In genomic region chr5:34859253-34859652, GRCh38 we compare ENCODE assay signal across 26 cellular contexts. TPM values are rescaled to one million over a fixed set of nuclear protein-coding genes. Genes with fewer than 3 reads are reported as not detected.
A peak's percentile ranks its signal among the peaks of the same experiment; 100 is the strongest.
DNase-seq lines count a peak whose midpoint lies in the region; ATAC-seq, FAIRE-seq and TF ChIP-seq lines count a peak whose summit lies in the region.
"Had no signal": no experiment of that assay in that cellular context is flagged by ENCODE, and none has a peak within 500 bp of the region (broad histone marks: within the 10 kb centered on the region; RNA-seq: fewer than 3 reads in every experiment).

No MANE protein-coding gene starts in this region.

- no peak overlapping the region for H3K4me3 Mint-ChIP-seq in mesothelial cell of epicardium
- H3K4me3 Mint-ChIP-seq in activated T-helper 1 cell treated with anti-CD3 and anti-CD28 coated beads, Interleukin-12 subunit alpha, Interleukin-12 subunit beta, Interleukin-2, Interleukin-4 antibody, amounts not matched to agents 30 ng/mL and 10 ng/mL and 1 ng/mL, durations not matched to agents 14 hours and 24 hours and 36 hours, result no peak overlapping the region
- H3K4me3 Mint-ChIP-seq: B cell; CD4-positive, CD25-positive, alpha-beta regulatory T cell; CD8-positive, alpha-beta T cell; HFFc6 had no signal

- H3K9me3 ChIP-seq in HepG2 (ENCODE audit: low read length) (no peaks in the 10 kb centered on the region), right lobe of liver (no peaks in the 10 kb centered on the region), small intestine (ENCODE audit: control insufficient read depth, low read depth) (no peaks in the 10 kb centered on the region), testis (no peaks in the 10 kb centered on the region), thyroid gland (no peaks in the 10 kb centered on the region)
- H3K9me3 ChIP-seq: BLaER1, HAP-1 had no signal

- no peaks in the 10 kb centered on the region for H4K20me1 ChIP-seq in HepG2 (ENCODE audit: insufficient read depth, low read length)
- H4K20me1 ChIP-seq: BLaER1 had no signal

- BruUV-seq in HepG2 (replicated peaks; lab: Mats Ljungman, UMichigan), result no TSS peak

- no peaks in the 10 kb centered on the region for H3K9me3 Mint-ChIP-seq in mesothelial cell of epicardium
- no peaks in the 10 kb centered on the region for H3K9me3 Mint-ChIP-seq in activated T-helper 1 cell treated with anti-CD3 and anti-CD28 coated beads, Interleukin-12 subunit alpha, Interleukin-12 subunit beta, Interleukin-2, Interleukin-4 antibody, amounts not matched to agents 30 ng/mL and 10 ng/mL and 1 ng/mL, durations not matched to agents 14 hours and 24 hours and 36 hours
- H3K9me3 Mint-ChIP-seq: CD8-positive, alpha-beta T cell; HFFc6 had no signal

- POLR2A ChIA-PET in HepG2 (lab: Yijun Ruan, JAX), result no interaction called here

- CTCF ChIA-PET in HepG2 (lab: Yijun Ruan, JAX; ENCODE audit: low intra/inter-chr PET ratio, low total read pairs), result no interaction called here

- no peaks in the 10 kb centered on the region for H3K79me2 ChIP-seq in HepG2 (ENCODE audit: insufficient read depth, low read length)

- H3K4me3 ChIP-seq in HepG2 (replicated peaks in 1 of 3; ENCODE audit: insufficient read depth in 1 of 3, low read depth in 2 of 3, low read length in 3 of 3) (no peak overlapping the region), right lobe of liver (no peak overlapping the region), small intestine (ENCODE audit: low read depth in 1 of 2, low read length in 2 of 2) (no peak overlapping the region), testis (no peak overlapping the region), thyroid gland (replicated peaks in 1 of 3) (no peak overlapping the region)
- H3K4me3 ChIP-seq: BLaER1, GM12878, HAP-1 had no signal

- FAIRE-seq in HepG2 (lab: Jason Lieb, UNC) (no peak), small intestine (lab: Jason Lieb, UNC) (no peak)
- FAIRE-seq: A204.1, D721Med, GM12878, GM19239, H54 had no signal

- no peak overlapping the region for H2AFZ ChIP-seq in HepG2 (ENCODE audit: low read length)

- H3K4me2 ChIP-seq in HepG2 (ENCODE audit: low read depth, low read length), result no peak overlapping the region
- H3K4me2 ChIP-seq: BLaER1 had no signal

- intact Hi-C loops in HepG2 (cut with micrococcal nuclease; ENCODE audit: unreplicated experiment) (no loop called here), right lobe of liver (cut with DNase I) (no loop called here), testis (cut with DNase I; ENCODE audit: low total_unique reads) (no loop called here), thyroid gland (cut with DNase I) (no loop called here)
- intact Hi-C loops in activated T-helper 1 cell treated with anti-CD3 and anti-CD28 coated beads, Interleukin-12 subunit alpha, Interleukin-12 subunit beta, Interleukin-2, Interleukin-4 antibody, amounts not matched to agents 30 ng/mL and 10 ng/mL and 1 ng/mL, durations not matched to agents 14 hours and 24 hours and 36 hours (cut with micrococcal nuclease), result no loop called here

- TF ChIP-seq EP300 in HepG2 (IDR thresholded peaks at IDR 0.05; ENCODE audit: low read depth in 2 of 2, low read length in 2 of 2) (no peak), HepG2 (CRISPR knock-in tag; IDR thresholded peaks at IDR 0.05; ENCODE audit: borderline replicate concordance) (no peak)

- peaks cover 10% of the 10 kb centered on the region for H3K4me1 ChIP-seq in HepG2 (ENCODE audit: insufficient read depth, low read length)
- H3K4me1 ChIP-seq in right lobe of liver, result no peaks in the 10 kb centered on the region
- H3K4me1 ChIP-seq in small intestine (ENCODE audit: control insufficient read depth in 2 of 2, insufficient read depth in 1 of 2, low read depth in 1 of 2, low read length in 1 of 2), result no peaks in the 10 kb centered on the region
- H3K4me1 ChIP-seq in testis, result peaks cover 8% of the 10 kb centered on the region
- H3K4me1 ChIP-seq in thyroid gland, result no peaks in the 10 kb centered on the region

- peak overlapping the region; percentile 60 for H3K27ac Mint-ChIP-seq in mesothelial cell of epicardium
- no peak overlapping the region for H3K27ac Mint-ChIP-seq in activated T-helper 1 cell treated with anti-CD3 and anti-CD28 coated beads, Interleukin-12 subunit alpha, Interleukin-12 subunit beta, Interleukin-2, Interleukin-4 antibody, amounts not matched to agents 30 ng/mL and 10 ng/mL and 1 ng/mL, durations not matched to agents 14 hours and 24 hours and 36 hours
- H3K27ac Mint-ChIP-seq: B cell; CD8-positive, alpha-beta T cell; HFFc6 had no signal

- ATAC-seq in HepG2, result no peak
- no peak for ATAC-seq in right lobe of liver
- ATAC-seq: CD8-positive, alpha-beta T cell; GM12878 had no signal

- H3K36me3 Mint-ChIP-seq in mesothelial cell of epicardium, result no peaks in the 10 kb centered on the region
- no peaks in the 10 kb centered on the region for H3K36me3 Mint-ChIP-seq in activated T-helper 1 cell treated with anti-CD3 and anti-CD28 coated beads, Interleukin-12 subunit alpha, Interleukin-12 subunit beta, Interleukin-2, Interleukin-4 antibody, amounts not matched to agents 30 ng/mL and 10 ng/mL and 1 ng/mL, durations not matched to agents 14 hours and 24 hours and 36 hours (ENCODE audit: low read depth)
- H3K36me3 Mint-ChIP-seq: CD4-positive, CD25-positive, alpha-beta regulatory T cell; CD8-positive, alpha-beta T cell had no signal

- in situ Hi-C loops in HepG2 (cut with HindIII; ENCODE audit: extremely low pct_ligation_motif_present, low pct_unique_long_range_greater_than_20kb), result no loop called here

- TF ChIP-seq RAD21 in HepG2 (CRISPR knock-in tag; IDR thresholded peaks at IDR 0.05), result no peak

- TF ChIP-seq POLR2A in HepG2 (IDR thresholded peaks at IDR 0.05; ENCODE audit: insufficient read depth in 1 of 2, low read depth in 2 of 2, low read length in 2 of 2), result no peak
- no peak for TF ChIP-seq POLR2A in right lobe of liver (IDR thresholded peaks at IDR 0.05)
- TF ChIP-seq POLR2A in testis (IDR thresholded peaks at IDR 0.05), result no peak
- TF ChIP-seq POLR2A in thyroid gland (IDR thresholded peaks at IDR 0.05), result no peak

- no peak overlapping the region for H3K9ac ChIP-seq in HepG2 (ENCODE audit: insufficient read depth, low read depth, low read length)
- H3K9ac ChIP-seq: BLaER1 had no signal

- no peaks in the 10 kb centered on the region for H3K36me3 ChIP-seq in HepG2 (replicated peaks in 1 of 2; ENCODE audit: control insufficient read depth in 1 of 2, insufficient read depth in 2 of 2, low read length in 2 of 2)
- no peaks in the 10 kb centered on the region for H3K36me3 ChIP-seq in right lobe of liver
- H3K36me3 ChIP-seq in small intestine (ENCODE audit: control insufficient read depth in 2 of 2, insufficient read depth in 2 of 2, low read length in 2 of 2), result no peaks in the 10 kb centered on the region
- H3K36me3 ChIP-seq in testis (ENCODE audit: low read depth, missing control alignments), result no peaks in the 10 kb centered on the region
- H3K36me3 ChIP-seq in thyroid gland, result no peaks in the 10 kb centered on the region
- H3K36me3 ChIP-seq: BLaER1, HAP-1 had no signal

- H3K27ac ChIP-seq in HepG2 (ENCODE audit: extremely low read length, insufficient read depth, low read length) (no peak overlapping the region), right lobe of liver (no peak overlapping the region), small intestine (ENCODE audit: low read depth in 1 of 2, low read length in 1 of 2) (no peak overlapping the region), testis (peak overlapping the region in 1 of 2 donors; percentile 5), thyroid gland (no peak overlapping the region)
- H3K27ac ChIP-seq: 22Rv1, BLaER1, C4-2B had no signal

- TF ChIP-seq CTCF in HepG2 (CRISPR knock-in tag; IDR thresholded peaks at IDR 0.05), result no peak
- TF ChIP-seq CTCF in right lobe of liver (IDR thresholded peaks at IDR 0.05), result no peak
- no peak for TF ChIP-seq CTCF in mesothelial cell of epicardium (IDR thresholded peaks at IDR 0.05; ENCODE audit: unreplicated experiment)
- TF ChIP-seq CTCF in testis (IDR thresholded peaks at IDR 0.05), result no peak
- TF ChIP-seq CTCF in thyroid gland (IDR thresholded peaks at IDR 0.05), result no peak

- H3K27me3 ChIP-seq in HepG2 (ENCODE audit: control insufficient read depth in 1 of 2, insufficient read depth in 2 of 2, low read length in 2 of 2) (no peaks in the 10 kb centered on the region; a peak in 1 of 5 replicates), right lobe of liver (no peaks in the 10 kb centered on the region), small intestine (ENCODE audit: control insufficient read depth in 2 of 2, insufficient read depth in 2 of 2, low read length in 2 of 2) (no peaks in the 10 kb centered on the region), testis (no peaks in the 10 kb centered on the region), thyroid gland (no peaks in the 10 kb centered on the region)
- H3K27me3 ChIP-seq: BLaER1 had no signal

- DNase-seq in HepG2 (ENCODE audit: low spot score) (peak; percentile 15), right lobe of liver (no peak), mesothelial cell of epicardium (ENCODE audit: low spot score in 2 of 2, unreplicated experiment in 2 of 2) (no peak), small intestine (peak; percentile 10), testis (no peak), SHP77 treated with DMSO at 0.1 percent for 48 hours (lab: John Stamatoyannopoulos, UW) (no peak), thyroid gland (no peak)
- no peak for DNase-seq in activated T-helper 1 cell treated with anti-CD3 and anti-CD28 coated beads, Interleukin-12 subunit alpha, Interleukin-12 subunit beta, Interleukin-2, Interleukin-4 antibody, amounts not matched to agents 30 ng/mL and 10 ng/mL and 1 ng/mL, durations not matched to agents 14 hours and 24 hours and 36 hours (ENCODE audit: low spot score)
- DNase-seq: CD4-positive, CD25-positive, alpha-beta regulatory T cell; CD8-positive, alpha-beta T cell; DMS 273 treated with DMSO at 0.1 percent for 48 hours; DMS79; EL; GDM1; GOT3; HFFc6 had no signal

- H3K4me1 Mint-ChIP-seq in mesothelial cell of epicardium, result peaks cover 26% of the 10 kb centered on the region
- H3K4me1 Mint-ChIP-seq in activated T-helper 1 cell treated with anti-CD3 and anti-CD28 coated beads, Interleukin-12 subunit alpha, Interleukin-12 subunit beta, Interleukin-2, Interleukin-4 antibody, amounts not matched to agents 30 ng/mL and 10 ng/mL and 1 ng/mL, durations not matched to agents 14 hours and 24 hours and 36 hours (ENCODE audit: low read depth), result no peaks in the 10 kb centered on the region
- H3K4me1 Mint-ChIP-seq: CD4-positive, CD25-positive, alpha-beta regulatory T cell had no signal

- H3K27me3 Mint-ChIP-seq in mesothelial cell of epicardium (ENCODE audit: low read depth), result no peaks in the 10 kb centered on the region
- peaks cover 8% of the 10 kb centered on the region for H3K27me3 Mint-ChIP-seq in activated T-helper 1 cell treated with anti-CD3 and anti-CD28 coated beads, Interleukin-12 subunit alpha, Interleukin-12 subunit beta, Interleukin-2, Interleukin-4 antibody, amounts not matched to agents 30 ng/mL and 10 ng/mL and 1 ng/mL, durations not matched to agents 14 hours and 24 hours and 36 hours (ENCODE audit: insufficient read depth)
- H3K27me3 Mint-ChIP-seq: B cell had no signal

- WGBS in HepG2 (ENCODE audit: low lambda C conversion rate), result 31% methylated on average over 4 of the region's 5 CpGs
- 58% methylated on average over 4 of the region's 5 CpGs for WGBS in right lobe of liver (ENCODE audit: insufficient coverage, low coverage, low lambda C conversion rate, missing lambda C conversion rate)
- WGBS in small intestine, 3 donors, result 45 to 57% (median 54%) methylated on average over 4 to 5 of the region's 5 CpGs
- WGBS in testis, 2 donors, result 77 to 96% methylated on average over 5 of the region's 5 CpGs
- 77 to 79% methylated on average over 5 of the region's 5 CpGs for WGBS in thyroid gland, 2 donors

RNA-seq across cellular contexts. Expression of gene TTC23L, which starts 20.3 kb away (rescaled TPM):
- 1.1 and 1.4 TPM in 2 replicates for total RNA-seq in HepG2 (2016; rRNA removed; fragmentation: Illumina TruSeq; extraction: Trizol)
- 0.62 and 1.3 TPM in 2 replicates for total RNA-seq in HepG2 (2016; cell fraction: cytosol; rRNA removed; fragmentation: Illumina TruSeq; extraction: Trizol; ENCODE audit: low read depth)
- total RNA-seq in HepG2 (2016; cell fraction: insoluble cytoplasmic fraction; rRNA removed; fragmentation: Illumina TruSeq; extraction: Trizol), result 0.80 and 1.2 TPM in 2 replicates
- total RNA-seq in HepG2 (2016; cell fraction: membrane; rRNA removed; fragmentation: Illumina TruSeq; extraction: Trizol), result 0.83 and 1.00 TPM in 2 replicates
- 1.2 and 2.1 TPM in 2 replicates for total RNA-seq in HepG2 (2016; cell fraction: nucleus; rRNA removed; fragmentation: Illumina TruSeq; extraction: Trizol)
- polyA plus RNA-seq in HepG2 (2011; rRNA removed), result 0.37 and 0.54 TPM in 2 replicates
- polyA plus RNA-seq in HepG2 (2011; cell fraction: cytosol; rRNA removed), result 0.15 and 0.39 TPM in 2 replicates
- polyA plus RNA-seq in HepG2 (2011; cell fraction: nucleus; rRNA removed), result 0.66 and 1.9 TPM in 2 replicates
- 0.44 and 0.87 TPM in 2 replicates for polyA plus RNA-seq in HepG2 (2012)
- 0.14 and 0.18 TPM in 2 replicates for polyA plus RNA-seq in HepG2 (2016; cell fraction: cytosol; fragmentation: Illumina TruSeq; extraction: Trizol; ENCODE audit: low read depth)
- 0.46 and 0.47 TPM in 2 replicates for polyA plus RNA-seq in HepG2 (2016; cell fraction: insoluble cytoplasmic fraction; fragmentation: Illumina TruSeq; extraction: Trizol; ENCODE audit: low read depth)
- polyA plus RNA-seq in HepG2 (2016; cell fraction: membrane; fragmentation: Illumina TruSeq; extraction: Trizol; ENCODE audit: low read depth), result 0.57 and 0.65 TPM in 2 replicates
- polyA plus RNA-seq in HepG2 (2016; cell fraction: nucleus; fragmentation: Illumina TruSeq; extraction: Trizol; ENCODE audit: insufficient read depth, low read depth), result 1.2 and 2.8 TPM in 2 replicates
- polyA minus RNA-seq in HepG2 (2011; rRNA and poly(A)+ RNA removed; ENCODE audit: low replicate concordance), result 0.26 TPM in 1 of 2 replicates, not detected in the other
- not detected in 2 replicates for polyA minus RNA-seq in HepG2 (2011; cell fraction: cytosol; rRNA and poly(A)+ RNA removed)
- 1.2 and 1.5 TPM in 2 replicates for polyA minus RNA-seq in HepG2 (2011; cell fraction: nucleus; rRNA and poly(A)+ RNA removed)
- total RNA-seq in right lobe of liver, result under 1 TPM in 2 of 6 experiments, not detected in 4; 0.15 to 0.51 TPM
- total RNA-seq in mesothelial cell of epicardium, result 2.4 to 2.7 TPM (median 2.6 TPM) in 3 replicates
- under 1 TPM in 1 of 3 donors, not detected in 2; 0.27 TPM for polyA plus RNA-seq in small intestine
- total RNA-seq in testis, result 10 to 100 TPM; 16.9 to 28.2 TPM
- 60.6 TPM for polyA plus RNA-seq in testis (ENCODE audit: insufficient read depth, low read depth, low replicate concordance)
- total RNA-seq in activated T-helper 1 cell treated with anti-CD3 and anti-CD28 coated beads, Interleukin-12 subunit alpha, Interleukin-12 subunit beta, Interleukin-2, Interleukin-4 antibody, amounts not matched to agents 30 ng/mL and 10 ng/mL and 1 ng/mL, durations not matched to agents 14 hours and 24 hours and 36 hours, result not detected in 2 replicates
- 1 to 10 TPM in 1 of 4 donors, under 1 TPM in 3; 0.45 to 7.1 (median 0.75) TPM for total RNA-seq in thyroid gland
- total RNA-seq: CD4-positive, CD25-positive, alpha-beta regulatory T cell; CD8-positive, alpha-beta T cell; HFFc6 had no signal
- polyA plus RNA-seq: CD4-positive, CD25-positive, alpha-beta regulatory T cell; GM12878 had no signal

RNA-seq across cellular contexts. Expression of gene RAD1, which starts 56.1 kb away (rescaled TPM):
- total RNA-seq in HepG2 (2016; rRNA removed; fragmentation: Illumina TruSeq; extraction: Trizol), result 39.1 and 51.0 TPM in 2 replicates
- 7.8 and 8.9 TPM in 2 replicates for total RNA-seq in HepG2 (2016; cell fraction: cytosol; rRNA removed; fragmentation: Illumina TruSeq; extraction: Trizol; ENCODE audit: low read depth)
- total RNA-seq in HepG2 (2016; cell fraction: insoluble cytoplasmic fraction; rRNA removed; fragmentation: Illumina TruSeq; extraction: Trizol), result 38.6 and 49.9 TPM in 2 replicates
- 18.7 and 20.4 TPM in 2 replicates for total RNA-seq in HepG2 (2016; cell fraction: membrane; rRNA removed; fragmentation: Illumina TruSeq; extraction: Trizol)
- total RNA-seq in HepG2 (2016; cell fraction: nucleus; rRNA removed; fragmentation: Illumina TruSeq; extraction: Trizol), result 31.8 and 32.5 TPM in 2 replicates
- 12.7 and 14.7 TPM in 2 replicates for polyA plus RNA-seq in HepG2 (2011; rRNA removed)
- polyA plus RNA-seq in HepG2 (2011; cell fraction: cytosol; rRNA removed), result 8.2 and 9.1 TPM in 2 replicates
- 5.8 and 9.0 TPM in 2 replicates for polyA plus RNA-seq in HepG2 (2011; cell fraction: nucleus; rRNA removed)
- 16.0 and 16.1 TPM in 2 replicates for polyA plus RNA-seq in HepG2 (2012)
- polyA plus RNA-seq in HepG2 (2016; cell fraction: cytosol; fragmentation: Illumina TruSeq; extraction: Trizol; ENCODE audit: low read depth), result 4.6 and 7.2 TPM in 2 replicates
- polyA plus RNA-seq in HepG2 (2016; cell fraction: insoluble cytoplasmic fraction; fragmentation: Illumina TruSeq; extraction: Trizol; ENCODE audit: low read depth), result 45.0 and 45.2 TPM in 2 replicates
- 11.8 and 12.5 TPM in 2 replicates for polyA plus RNA-seq in HepG2 (2016; cell fraction: membrane; fragmentation: Illumina TruSeq; extraction: Trizol; ENCODE audit: low read depth)
- 25.0 and 26.1 TPM in 2 replicates for polyA plus RNA-seq in HepG2 (2016; cell fraction: nucleus; fragmentation: Illumina TruSeq; extraction: Trizol; ENCODE audit: insufficient read depth, low read depth)
- polyA minus RNA-seq in HepG2 (2011; rRNA and poly(A)+ RNA removed; ENCODE audit: low replicate concordance), result 26.5 and 78.8 TPM in 2 replicates
- 10.0 and 10.5 TPM in 2 replicates for polyA minus RNA-seq in HepG2 (2011; cell fraction: cytosol; rRNA and poly(A)+ RNA removed)
- 39.3 and 40.9 TPM in 2 replicates for polyA minus RNA-seq in HepG2 (2011; cell fraction: nucleus; rRNA and poly(A)+ RNA removed)
- 1 to 10 TPM; 4.7 to 9.0 (median 6.2) TPM for total RNA-seq in right lobe of liver
- 22.9 to 24.4 TPM (median 23.9 TPM) in 3 replicates for total RNA-seq in mesothelial cell of epicardium
- 10 to 100 TPM in 2 of 3 donors, 1 to 10 TPM in 1; 9.6 to 14.0 (median 12.4) TPM for polyA plus RNA-seq in small intestine
- total RNA-seq in testis, result 10 to 100 TPM; 45.5 to 45.7 TPM
- 41.4 TPM for polyA plus RNA-seq in testis (ENCODE audit: insufficient read depth, low read depth, low replicate concordance)
- total RNA-seq in activated T-helper 1 cell treated with anti-CD3 and anti-CD28 coated beads, Interleukin-12 subunit alpha, Interleukin-12 subunit beta, Interleukin-2, Interleukin-4 antibody, amounts not matched to agents 30 ng/mL and 10 ng/mL and 1 ng/mL, durations not matched to agents 14 hours and 24 hours and 36 hours, result 45.7 and 47.1 TPM in 2 replicates
- 10 to 100 TPM; 31.1 to 40.7 (median 37.5) TPM for total RNA-seq in thyroid gland

RNA-seq across cellular contexts. Expression of gene BRIX1, which starts 56.3 kb away (rescaled TPM):
- 78.4 and 114 TPM in 2 replicates for total RNA-seq in HepG2 (2016; rRNA removed; fragmentation: Illumina TruSeq; extraction: Trizol)
- 37.2 and 44.7 TPM in 2 replicates for total RNA-seq in HepG2 (2016; cell fraction: cytosol; rRNA removed; fragmentation: Illumina TruSeq; extraction: Trizol; ENCODE audit: low read depth)
- total RNA-seq in HepG2 (2016; cell fraction: insoluble cytoplasmic fraction; rRNA removed; fragmentation: Illumina TruSeq; extraction: Trizol), result 77.5 and 119 TPM in 2 replicates
- 39.2 and 47.0 TPM in 2 replicates for total RNA-seq in HepG2 (2016; cell fraction: membrane; rRNA removed; fragmentation: Illumina TruSeq; extraction: Trizol)
- total RNA-seq in HepG2 (2016; cell fraction: nucleus; rRNA removed; fragmentation: Illumina TruSeq; extraction: Trizol), result 40.6 and 42.7 TPM in 2 replicates
- polyA plus RNA-seq in HepG2 (2011; rRNA removed), result 16.4 and 23.6 TPM in 2 replicates
- 8.1 and 14.1 TPM in 2 replicates for polyA plus RNA-seq in HepG2 (2011; cell fraction: cytosol; rRNA removed)
- polyA plus RNA-seq in HepG2 (2011; cell fraction: nucleus; rRNA removed), result 5.4 and 10.2 TPM in 2 replicates
- polyA plus RNA-seq in HepG2 (2012), result 18.8 and 26.8 TPM in 2 replicates
- polyA plus RNA-seq in HepG2 (2016; cell fraction: cytosol; fragmentation: Illumina TruSeq; extraction: Trizol; ENCODE audit: low read depth), result 5.7 and 6.5 TPM in 2 replicates
- 114 and 121 TPM in 2 replicates for polyA plus RNA-seq in HepG2 (2016; cell fraction: insoluble cytoplasmic fraction; fragmentation: Illumina TruSeq; extraction: Trizol; ENCODE audit: low read depth)
- polyA plus RNA-seq in HepG2 (2016; cell fraction: membrane; fragmentation: Illumina TruSeq; extraction: Trizol; ENCODE audit: low read depth), result 7.8 and 9.8 TPM in 2 replicates
- 73.3 and 78.2 TPM in 2 replicates for polyA plus RNA-seq in HepG2 (2016; cell fraction: nucleus; fragmentation: Illumina TruSeq; extraction: Trizol; ENCODE audit: insufficient read depth, low read depth)
- polyA minus RNA-seq in HepG2 (2011; rRNA and poly(A)+ RNA removed; ENCODE audit: low replicate concordance), result 2.7 and 18.5 TPM in 2 replicates
- polyA minus RNA-seq in HepG2 (2011; cell fraction: cytosol; rRNA and poly(A)+ RNA removed), result 17.8 TPM in 2 replicates
- polyA minus RNA-seq in HepG2 (2011; cell fraction: nucleus; rRNA and poly(A)+ RNA removed), result 23.3 and 25.5 TPM in 2 replicates
- 1 to 10 TPM; 4.9 to 9.4 (median 8.1) TPM for total RNA-seq in right lobe of liver
- total RNA-seq in mesothelial cell of epicardium, result 29.5 to 33.2 TPM (median 31.7 TPM) in 3 replicates
- 10 to 100 TPM in 2 of 3 donors, 1 to 10 TPM in 1; 9.4 to 23.2 (median 13.0) TPM for polyA plus RNA-seq in small intestine
- 10 to 100 TPM; 23.2 to 25.0 TPM for total RNA-seq in testis
- polyA plus RNA-seq in testis (ENCODE audit: insufficient read depth, low read depth, low replicate concordance), result 18.4 TPM
- 110 TPM in 2 replicates for total RNA-seq in activated T-helper 1 cell treated with anti-CD3 and anti-CD28 coated beads, Interleukin-12 subunit alpha, Interleukin-12 subunit beta, Interleukin-2, Interleukin-4 antibody, amounts not matched to agents 30 ng/mL and 10 ng/mL and 1 ng/mL, durations not matched to agents 14 hours and 24 hours and 36 hours
- total RNA-seq in thyroid gland, result 10 to 100 TPM; 16.2 to 24.5 (median 20.8) TPM

Comparison
In these comparisons a context has a peak if more than half of its experiments do, and no peak if none do; other contexts are left out.
1. DNase-seq: peak in HepG2 (single experiment) and small intestine (single experiment); none in right lobe of liver (0 of 3), mesothelial cell of epicardium (0 of 2), testis (single experiment), SHP77 treated with DMSO at 0.1 percent for 48 hours (single experiment), activated T-helper 1 cell treated with anti-CD3 and anti-CD28 coated beads, Interleukin-12 subunit alpha, Interleukin-12 subunit beta, Interleukin-2, Interleukin-4 antibody, amounts not matched to agents 30 ng/mL and 10 ng/mL and 1 ng/mL, durations not matched to agents 14 hours and 24 hours and 36 hours (single experiment) and thyroid gland (0 of 2).